11 cellular contexts compared by ENCODE assay signal in genomic region chr9:134356496-134357470, GRCh38. TPM values are rescaled to one million over a fixed set of nuclear protein-coding genes. Genes with fewer than 3 reads are reported as not detected.
DNase-seq lines count a peak whose midpoint lies in the region; ATAC-seq, FAIRE-seq and TF ChIP-seq lines count a peak whose summit lies in the region.
"Had no signal": no experiment of that assay in that cellular context is flagged by ENCODE, and none has a peak within 500 bp of the region (broad histone marks: within the 10 kb centered on the region; RNA-seq: fewer than 3 reads in every experiment).

No MANE protein-coding gene starts in this region.

- POLR2A ChIA-PET in HepG2 (lab: Yijun Ruan, JAX), result interaction anchor here (2.0 kb wide), 1 partner anchor 29 kb away, joined by 10 read pairs; no protein-coding TSS in a partner anchor

- TF ChIP-seq CTCF in body of pancreas (IDR thresholded peaks at IDR 0.05), result no peak
- TF ChIP-seq CTCF in HepG2 (CRISPR knock-in tag; IDR thresholded peaks at IDR 0.05), result no peak
- TF ChIP-seq CTCF in upper lobe of left lung (IDR thresholded peaks at IDR 0.05), result no peak
- TF ChIP-seq CTCF in GM20000 (IDR thresholded peaks at IDR 0.05; ENCODE audit: extremely low read depth, missing control alignments), result no peak

- no TSS peak for BruUV-seq in HepG2 (replicated peaks; lab: Mats Ljungman, UMichigan)

- DNase-seq in body of pancreas (peak; percentile 52 to 73 (median 68)), HepG2 (ENCODE audit: low spot score) (no peak), upper lobe of left lung (peak in 1 of 2 donors; percentile 87), GM20000 (ENCODE audit: low spot score) (no peak)
- DNase-seq in stimulated activated CD4-positive, alpha-beta T cell treated with anti-CD3 and anti-CD28 coated beads, Interleukin-15, amount 100 ng/mL, for 24 hours, result no peak
- DNase-seq: NCI-H2081 treated with DMSO at 0.1 percent for 48 hours, retina had no signal

- TF ChIP-seq RAD21 in Ishikawa (IDR thresholded peaks at IDR 0.05; ENCODE audit: low read depth) (no peak), HepG2 (CRISPR knock-in tag; IDR thresholded peaks at IDR 0.05) (no peak)

- no peaks in the 10 kb centered on the region for H3K27me3 ChIP-seq in body of pancreas
- no peaks in the 10 kb centered on the region for H3K27me3 ChIP-seq in HepG2 (ENCODE audit: control insufficient read depth in 1 of 2, insufficient read depth in 2 of 2, low read length in 2 of 2)
- H3K27me3 ChIP-seq in upper lobe of left lung, result no peaks in the 10 kb centered on the region

- CTCF ChIA-PET in HepG2 (lab: Yijun Ruan, JAX; ENCODE audit: low intra/inter-chr PET ratio, low total read pairs), result no interaction called here

- H3K4me3 ChIP-seq in body of pancreas (no peak overlapping the region), HepG2 (replicated peaks in 1 of 3; ENCODE audit: insufficient read depth in 1 of 3, low read depth in 2 of 3, low read length in 3 of 3) (no peak overlapping the region), upper lobe of left lung (no peak overlapping the region)
- H3K4me3 ChIP-seq: GM12878 had no signal

- H3K27ac ChIP-seq in body of pancreas (peak overlapping the region; percentile 45 to 70 (median 60)), HepG2 (ENCODE audit: extremely low read length, insufficient read depth, low read length) (no peak overlapping the region), upper lobe of left lung (peak overlapping the region; percentile 54 to 78 (median 74))

- H3K36me3 ChIP-seq in body of pancreas (replicated peaks in 1 of 2; ENCODE audit: insufficient read depth in 1 of 2, low read depth in 2 of 2), result no peaks in the 10 kb centered on the region
- H3K36me3 ChIP-seq in HepG2 (replicated peaks in 1 of 2; ENCODE audit: control insufficient read depth in 1 of 2, insufficient read depth in 2 of 2, low read length in 2 of 2), result no peaks in the 10 kb centered on the region
- no peaks in the 10 kb centered on the region for H3K36me3 ChIP-seq in upper lobe of left lung

- in situ Hi-C loops in HepG2 (cut with HindIII; ENCODE audit: extremely low pct_ligation_motif_present, low pct_unique_long_range_greater_than_20kb), result no loop called here

- no peak overlapping the region for H2AFZ ChIP-seq in HepG2 (ENCODE audit: low read length)

- H3K4me1 ChIP-seq in body of pancreas (peaks cover 84% of the 10 kb centered on the region), HepG2 (ENCODE audit: insufficient read depth, low read length) (peaks cover 61% of the 10 kb centered on the region), upper lobe of left lung (peaks cover 67 to 86% (median 76%) of the 10 kb centered on the region in 4 donors)

- H3K9me3 ChIP-seq in body of pancreas, result no peaks in the 10 kb centered on the region
- H3K9me3 ChIP-seq in HepG2 (ENCODE audit: low read length), result no peaks in the 10 kb centered on the region
- H3K9me3 ChIP-seq in upper lobe of left lung, result no peaks in the 10 kb centered on the region

- FAIRE-seq in HepG2 (lab: Jason Lieb, UNC), result no peak
- FAIRE-seq: GM12878, urothelium cell line had no signal

- no peak for TF ChIP-seq EP300 in Ishikawa (IDR thresholded peaks at IDR 0.05; ENCODE audit: borderline replicate concordance)
- no peak for TF ChIP-seq EP300 in HepG2 (IDR thresholded peaks at IDR 0.05; ENCODE audit: low read depth in 2 of 2, low read length in 2 of 2)
- no peak for TF ChIP-seq EP300 in HepG2 (CRISPR knock-in tag; IDR thresholded peaks at IDR 0.05; ENCODE audit: borderline replicate concordance)
- no peak for TF ChIP-seq EP300 in upper lobe of left lung (IDR thresholded peaks at IDR 0.05)

- intact Hi-C loops in body of pancreas (cut with DNase I) (no loop called here), HepG2 (cut with micrococcal nuclease; ENCODE audit: unreplicated experiment) (no loop called here)

- 0 out of 2 replicates have a peak overlapping the region, but pooled peaks have one; percentile 15 for H3K9ac ChIP-seq in HepG2 (ENCODE audit: insufficient read depth, low read depth, low read length)

- TF ChIP-seq POLR2A in body of pancreas (IDR thresholded peaks at IDR 0.05), result no peak
- TF ChIP-seq POLR2A in HepG2 (IDR thresholded peaks at IDR 0.05; ENCODE audit: insufficient read depth in 1 of 2, low read depth in 2 of 2, low read length in 2 of 2), result no peak
- no peak for TF ChIP-seq POLR2A in upper lobe of left lung (IDR thresholded peaks at IDR 0.05)

- 54 to 64% methylated on average over 17 to 28 of the region's 29 CpGs for whole genome bisulfite sequencing in body of pancreas, 2 donors
- WGBS in HepG2 (ENCODE audit: low lambda C conversion rate), result 58% methylated on average over 7 of the region's 29 CpGs
- WGBS in upper lobe of left lung, 2 donors, result 53 to 56% methylated on average over 11 to 27 of the region's 29 CpGs

- H4K20me1 ChIP-seq in HepG2 (ENCODE audit: insufficient read depth, low read length), result peaks cover 76% of the 10 kb centered on the region

- H3K4me2 ChIP-seq in HepG2 (ENCODE audit: low read depth, low read length), result no peak overlapping the region

- ATAC-seq in body of pancreas (peak; percentile 45), HepG2 (peak; percentile 5; the same call in 2 of the 3 replicates), upper lobe of left lung (ENCODE audit: low FRiP score in 2 of 2) (peak in 1 of 2 donors; percentile 71), GM21528 (IDR thresholded peaks at IDR 0.05; ENCODE audit: low FRiP score, unreplicated experiment) (no peak)
- ATAC-seq: GM12878 had no signal

- peaks cover 69% of the 10 kb centered on the region for H3K79me2 ChIP-seq in HepG2 (ENCODE audit: insufficient read depth, low read length)

TF ChIP-seq in Ishikawa, 13 proteins besides CTCF, POLR2A, EP300 and RAD21:
- TF ChIP-seq TCF12 (IDR thresholded peaks at IDR 0.05; ENCODE audit: low read depth) (0 out of 2 replicates have a peak, but pooled peaks have one; percentile 27), NFIC (IDR thresholded peaks at IDR 0.05) (peak; percentile 24; the same call in 1 of the 2 replicates), CREB1 (IDR thresholded peaks at IDR 0.05; ENCODE audit: low read depth) (no peak), FOXM1 (IDR thresholded peaks at IDR 0.05; ENCODE audit: borderline replicate concordance, low read depth) (no peak), CEBPB (IDR thresholded peaks at IDR 0.05) (0 out of 2 replicates have a peak, but pooled peaks have one; percentile 15), YY1 (IDR thresholded peaks at IDR 0.05; ENCODE audit: low read depth) (no peak), TEAD4 (IDR thresholded peaks at IDR 0.05) (no peak), ZBTB7A (IDR thresholded peaks at IDR 0.05; ENCODE audit: low read depth) (no peak), USF1 (IDR thresholded peaks at IDR 0.05) (no peak)

TF ChIP-seq in HepG2, 621 proteins besides CTCF, POLR2A, EP300 and RAD21 (continues in another document):
- TF ChIP-seq DMTF1 (CRISPR knock-in tag; IDR thresholded peaks at IDR 0.05), result no peak

RNA-seq across cellular contexts. Expression of gene RXRA, which starts 30.5 kb away (rescaled TPM):
- 10 to 100 TPM; 31.4 to 41.9 TPM for total RNA-seq in body of pancreas
- total RNA-seq in HepG2 (2016; rRNA removed; fragmentation: Illumina TruSeq; extraction: Trizol), result 19.2 and 29.2 TPM in 2 replicates
- total RNA-seq in HepG2 (2016; cell fraction: cytosol; rRNA removed; fragmentation: Illumina TruSeq; extraction: Trizol; ENCODE audit: low read depth), result 24.1 and 24.5 TPM in 2 replicates
- total RNA-seq in HepG2 (2016; cell fraction: insoluble cytoplasmic fraction; rRNA removed; fragmentation: Illumina TruSeq; extraction: Trizol), result 16.2 and 29.2 TPM in 2 replicates
- total RNA-seq in HepG2 (2016; cell fraction: membrane; rRNA removed; fragmentation: Illumina TruSeq; extraction: Trizol), result 50.6 and 51.0 TPM in 2 replicates
- 14.5 and 14.9 TPM in 2 replicates for total RNA-seq in HepG2 (2016; cell fraction: nucleus; rRNA removed; fragmentation: Illumina TruSeq; extraction: Trizol)
- 18.9 and 23.8 TPM in 2 replicates for polyA plus RNA-seq in HepG2 (2011; rRNA removed)
- polyA plus RNA-seq in HepG2 (2011; cell fraction: cytosol; rRNA removed), result 20.3 and 28.6 TPM in 2 replicates
- 25.5 and 28.6 TPM in 2 replicates for polyA plus RNA-seq in HepG2 (2011; cell fraction: nucleus; rRNA removed)
- polyA plus RNA-seq in HepG2 (2012), result 42.6 and 48.4 TPM in 2 replicates
- polyA plus RNA-seq in HepG2 (2016; cell fraction: cytosol; fragmentation: Illumina TruSeq; extraction: Trizol; ENCODE audit: low read depth), result 68.3 and 74.3 TPM in 2 replicates
- 28.2 and 39.1 TPM in 2 replicates for polyA plus RNA-seq in HepG2 (2016; cell fraction: insoluble cytoplasmic fraction; fragmentation: Illumina TruSeq; extraction: Trizol; ENCODE audit: low read depth)
- polyA plus RNA-seq in HepG2 (2016; cell fraction: membrane; fragmentation: Illumina TruSeq; extraction: Trizol; ENCODE audit: low read depth), result 81.0 and 95.6 TPM in 2 replicates
- 27.8 and 30.7 TPM in 2 replicates for polyA plus RNA-seq in HepG2 (2016; cell fraction: nucleus; fragmentation: Illumina TruSeq; extraction: Trizol; ENCODE audit: insufficient read depth, low read depth)
- polyA minus RNA-seq in HepG2 (2011; rRNA and poly(A)+ RNA removed; ENCODE audit: low replicate concordance), result 26.4 and 69.1 TPM in 2 replicates
- 27.2 and 30.5 TPM in 2 replicates for polyA minus RNA-seq in HepG2 (2011; cell fraction: cytosol; rRNA and poly(A)+ RNA removed)
- polyA minus RNA-seq in HepG2 (2011; cell fraction: nucleus; rRNA and poly(A)+ RNA removed), result 13.6 and 15.8 TPM in 2 replicates
- total RNA-seq in upper lobe of left lung, result 10 to 100 TPM; 43.8 to 92.7 (median 74.1) TPM

Comparison
In these comparisons a context has a peak if more than half of its experiments do, and no peak if none do; other contexts are left out.
1. DNase-seq: peak in body of pancreas (4 of 4); none in HepG2 (single experiment), GM20000 (single experiment) and stimulated activated CD4-positive, alpha-beta T cell treated with anti-CD3 and anti-CD28 coated beads, Interleukin-15, amount 100 ng/mL, for 24 hours (single experiment).